In genomic region chr17:50102164-50102991, GRCh38 we compare ENCODE assay signal across 10 cellular contexts. TPM values are rescaled to one million over a fixed set of nuclear protein-coding genes. Genes with fewer than 3 reads are reported as not detected.
A peak's percentile ranks its signal among the peaks of the same experiment; 100 is the strongest.
DNase-seq lines count a peak whose midpoint lies in the region; ATAC-seq and TF ChIP-seq lines count a peak whose summit lies in the region.
"Had no signal": no experiment of that assay in that cellular context is flagged by ENCODE, and none has a peak within 500 bp of the region (broad histone marks: within the 10 kb centered on the region; RNA-seq: fewer than 3 reads in every experiment).

No MANE protein-coding gene starts in this region.

- intact Hi-C loops in Panc1 (cut with micrococcal nuclease; ENCODE audit: unreplicated experiment) = no loop called here

- peak overlapping the region; percentile 38 for H3K4me3 Mint-ChIP-seq in glutamatergic neuron (ENCODE audit: unreplicated experiment)
- H3K4me3 Mint-ChIP-seq: memory B cell had no signal

- TF ChIP-seq EP300 in upper lobe of left lung (IDR thresholded peaks at IDR 0.05) = no peak

- no peak overlapping the region for H3K27ac Mint-ChIP-seq in glutamatergic neuron (ENCODE audit: unreplicated experiment)
- H3K27ac Mint-ChIP-seq: memory B cell had no signal

- in situ Hi-C loops in Panc1 (cut with HindIII; ENCODE audit: low pct_unique_long_range_greater_than_20kb, low sequenced_read_pairs) = no loop called here

- ATAC-seq in Panc1 (peak; percentile 54), upper lobe of left lung (ENCODE audit: low FRiP score in 2 of 2) (peak; percentile 57 to 80), HG03095 (IDR thresholded peaks at IDR 0.05; ENCODE audit: unreplicated experiment) (no peak)

- WGBS in upper lobe of left lung, 2 donors = 74 to 77% methylated on average over 11 to 14 of the region's 15 CpGs

- H3K9me3 ChIP-seq in Panc1 (ENCODE audit: control insufficient read depth, insufficient read depth, low read depth, low read length) (no peaks in the 10 kb centered on the region), muscle layer of duodenum (ENCODE audit: control insufficient read depth in 1 of 2, low read length in 2 of 2) (no peaks in the 10 kb centered on the region), upper lobe of left lung (no peaks in the 10 kb centered on the region)

- H3K27me3 ChIP-seq in Panc1 (ENCODE audit: control insufficient read depth, insufficient read depth, low read length) = no peaks in the 10 kb centered on the region
- H3K27me3 ChIP-seq in muscle layer of duodenum (ENCODE audit: low read depth, low read length) = no peaks in the 10 kb centered on the region
- no peaks in the 10 kb centered on the region for H3K27me3 ChIP-seq in upper lobe of left lung

- DNase-seq in Panc1 (ENCODE audit: low read depth, low spot score) (no peak), glutamatergic neuron (no peak), upper lobe of left lung (peak; percentile 66 to 91), inferior parietal cortex (ENCODE audit: extremely low spot score) (no peak), T-helper 2 cell (no peak), DMS114 treated with DMSO at 0.1 percent for 48 hours (lab: John Stamatoyannopoulos, UW; ENCODE audit: unreplicated experiment) (no peak)
- DNase-seq: EL had no signal

- peaks cover 13% of the 10 kb centered on the region for H3K9me3 Mint-ChIP-seq in glutamatergic neuron (ENCODE audit: unreplicated experiment)
- H3K9me3 Mint-ChIP-seq: memory B cell had no signal

- H3K27me3 Mint-ChIP-seq in glutamatergic neuron (ENCODE audit: unreplicated experiment) = peaks cover 9% of the 10 kb centered on the region
- H3K27me3 Mint-ChIP-seq: memory B cell had no signal

- no peak for TF ChIP-seq POLR2A in upper lobe of left lung (IDR thresholded peaks at IDR 0.05)

- no TSS peak for BruUV-seq in Panc1 (replicated peaks; lab: Mats Ljungman, UMichigan)

- H3K4me1 ChIP-seq in Panc1 (ENCODE audit: control insufficient read depth, insufficient read depth, low read length) = peaks cover 25% of the 10 kb centered on the region
- peaks cover 29 to 40% of the 10 kb centered on the region in 2 donors for H3K4me1 ChIP-seq in muscle layer of duodenum (ENCODE audit: control insufficient read depth in 1 of 2, insufficient read depth in 2 of 2, low read length in 2 of 2)
- peaks cover 5 to 24% (median 21%) of the 10 kb centered on the region in 4 donors for H3K4me1 ChIP-seq in upper lobe of left lung

- H3K4me1 Mint-ChIP-seq in glutamatergic neuron (ENCODE audit: low read depth, unreplicated experiment) = peaks cover 36% of the 10 kb centered on the region

- no peak overlapping the region for H3K27ac ChIP-seq in Panc1 (ENCODE audit: low read length)
- H3K27ac ChIP-seq in muscle layer of duodenum (ENCODE audit: low read length) = peak overlapping the region; percentile 74
- peak overlapping the region in 3 of 4 donors; percentile 60 to 63 (median 63) for H3K27ac ChIP-seq in upper lobe of left lung

- no peaks in the 10 kb centered on the region for H3K36me3 Mint-ChIP-seq in glutamatergic neuron (ENCODE audit: unreplicated experiment)

- no peak for TF ChIP-seq CTCF in Panc1 (IDR thresholded peaks at IDR 0.05)
- TF ChIP-seq CTCF in glutamatergic neuron (IDR thresholded peaks at IDR 0.05; ENCODE audit: partially characterized antibody, unreplicated experiment) = no peak
- no peak for TF ChIP-seq CTCF in upper lobe of left lung (IDR thresholded peaks at IDR 0.05)

- POLR2A ChIA-PET in Panc1 (lab: Charles Lee) = interaction anchor here (0.6 to 0.7 kb wide), 3 partner anchors 221 to 1081 kb away, joined by 3 to 10 read pairs (median 9); no protein-coding TSS in a partner anchor

- H3K4me3 ChIP-seq in Panc1 (ENCODE audit: low read depth in 2 of 2, low read length in 2 of 2) (no peak overlapping the region), muscle layer of duodenum (ENCODE audit: low read depth in 1 of 2, low read length in 2 of 2) (no peak overlapping the region), upper lobe of left lung (no peak overlapping the region)

- CTCF ChIA-PET in Panc1 (lab: Charles Lee) = interaction anchor here (1.0 kb wide), 1 partner anchor 10 kb away, joined by 3 read pairs; no protein-coding TSS in a partner anchor

- H3K36me3 ChIP-seq in Panc1 (ENCODE audit: control insufficient read depth, insufficient read depth, low read length) = no peaks in the 10 kb centered on the region
- peaks cover 28 to 50% of the 10 kb centered on the region in 2 donors for H3K36me3 ChIP-seq in muscle layer of duodenum (ENCODE audit: control insufficient read depth in 1 of 2, insufficient read depth in 2 of 2, low read length in 2 of 2)
- peaks cover 0 to 53% (median 29%) of the 10 kb centered on the region in 4 donors for H3K36me3 ChIP-seq in upper lobe of left lung

RNA-seq across cellular contexts. Expression of gene PDK2, which starts 7.2 kb away (rescaled TPM):
- total RNA-seq in Panc1 (2021; ENCODE audit: unreplicated experiment) (46.0 TPM), glutamatergic neuron (ENCODE audit: unreplicated experiment) (36.9 TPM), upper lobe of left lung (10 to 100 TPM; 15.7 to 80.7 (median 34.9) TPM)
- 79.3 TPM for polyA plus RNA-seq in Panc1 (2012; ENCODE audit: insufficient read length)

RNA-seq across cellular contexts. Expression of gene SAMD14, which starts 27.6 kb away (rescaled TPM):
- total RNA-seq in Panc1 (2021; ENCODE audit: unreplicated experiment) = 6.9 TPM
- polyA plus RNA-seq in Panc1 (2012; ENCODE audit: insufficient read length) = 8.6 TPM
- total RNA-seq in glutamatergic neuron (ENCODE audit: unreplicated experiment) = 95.0 TPM
- 10 to 100 TPM in 2 of 6 donors, 1 to 10 TPM in 3, under 1 TPM in 1; 0.49 to 16.8 (median 5.6) TPM for total RNA-seq in upper lobe of left lung

RNA-seq across cellular contexts. Expression of gene ITGA3, which starts 46.5 kb away (rescaled TPM):
- total RNA-seq in Panc1 (2021; ENCODE audit: unreplicated experiment) = 439 TPM
- 291 TPM for polyA plus RNA-seq in Panc1 (2012; ENCODE audit: insufficient read length)
- 13.2 TPM for total RNA-seq in glutamatergic neuron (ENCODE audit: unreplicated experiment)
- total RNA-seq in upper lobe of left lung = 100 to 1,000 TPM; 193 to 469 (median 350) TPM

RNA-seq across cellular contexts. Expression of gene PPP1R9B, which starts 48.1 kb away (rescaled TPM):
- total RNA-seq in Panc1 (2021; ENCODE audit: unreplicated experiment) = 114 TPM
- polyA plus RNA-seq in Panc1 (2012; ENCODE audit: insufficient read length) = 149 TPM
- total RNA-seq in glutamatergic neuron (ENCODE audit: unreplicated experiment) = 74.0 TPM
- 100 to 1,000 TPM in 1 of 6 donors, 10 to 100 TPM in 5; 37.5 to 121 (median 74.7) TPM for total RNA-seq in upper lobe of left lung

Comparison
In these comparisons a context has a peak if more than half of its experiments do, and no peak if none do; other contexts are left out.
1. DNase-seq: peak in upper lobe of left lung (2 of 2); none in Panc1 (single experiment), glutamatergic neuron (single experiment), inferior parietal cortex (single experiment), T-helper 2 cell (0 of 5) and DMS114 treated with DMSO at 0.1 percent for 48 hours (single experiment).
2. RNA of gene ITGA3, which starts 46.5 kb away (total RNA-seq): 439 TPM in Panc1 (single experiment) and 193 to 469 TPM in upper lobe of left lung; 13.2 TPM in glutamatergic neuron (single experiment); every median in the first group is over 10 times any median in the second.